In genomic region chrX:154540897-154541535, GRCh38 we compare ENCODE assay signal across 10 cellular contexts. TPM values are rescaled to one million over a fixed set of nuclear protein-coding genes. Genes with fewer than 3 reads are reported as not detected.
A peak's percentile ranks its signal among the peaks of the same experiment; 100 is the strongest.
DNase-seq lines count a peak whose midpoint lies in the region; ATAC-seq and TF ChIP-seq lines count a peak whose summit lies in the region.
"Had no signal": no experiment of that assay in that cellular context is flagged by ENCODE, and none has a peak within 500 bp of the region (broad histone marks: within the 10 kb centered on the region; RNA-seq: fewer than 3 reads in every experiment).

No MANE protein-coding gene starts in this region.

- H3K27ac Mint-ChIP-seq in WTC11 = no peak overlapping the region
- no peak overlapping the region for H3K27ac Mint-ChIP-seq in effector memory CD8-positive, alpha-beta T cell

- CTCF ChIA-PET in WTC11 (lab: Charles Lee) = no interaction called here

- peaks cover 10% of the 10 kb centered on the region for H3K36me3 Mint-ChIP-seq in WTC11
- H3K36me3 Mint-ChIP-seq in effector memory CD8-positive, alpha-beta T cell (ENCODE audit: insufficient read depth) = peaks cover 34% of the 10 kb centered on the region

- peak; percentile 63 for DNase-seq in H4 (ENCODE audit: low spot score)
- DNase-seq in WTC11 (ENCODE audit: low spot score) = no peak
- DNase-seq in hepatic stellate cell (ENCODE audit: low spot score) = peak; percentile 27
- peak; percentile 77 for DNase-seq in spleen
- DNase-seq in ecto neural progenitor cell (ENCODE audit: low spot score) = no peak
- DNase-seq in G401 (ENCODE audit: low spot score) = no peak
- DNase-seq in effector memory CD8-positive, alpha-beta T cell = no peak
- DNase-seq: NCI-H524 treated with DMSO at 0.1 percent for 48 hours had no signal

- intact Hi-C loops in spleen (cut with DNase I; ENCODE audit: low total_unique reads) = no loop called here

- H3K9me3 ChIP-seq in spleen = no peaks in the 10 kb centered on the region
- H3K9me3 ChIP-seq: pancreas had no signal

- H3K4me3 ChIP-seq in spleen = peak overlapping the region in 1 of 8 donors; percentile 58
- H3K4me3 ChIP-seq: pancreas had no signal

- WGBS in spleen, 5 donors = 78 to 97% (median 90%) methylated on average over 4 to 19 of the region's 19 CpGs

- no peak overlapping the region for H3K4me3 Mint-ChIP-seq in WTC11
- no peak overlapping the region for H3K4me3 Mint-ChIP-seq in effector memory CD8-positive, alpha-beta T cell

- no peak for TF ChIP-seq POLR2A in spleen (IDR thresholded peaks at IDR 0.05)

- ATAC-seq in WTC11 (no peak), GM19455 (IDR thresholded peaks at IDR 0.05; ENCODE audit: unreplicated experiment) (no peak)
- no peak for ATAC-seq in effector memory CD8-positive, alpha-beta T cell (replicated peaks)

- H3K27me3 ChIP-seq in spleen (replicated peaks in 1 of 7) = no peaks in the 10 kb centered on the region
- H3K27me3 ChIP-seq: pancreas had no signal

- peaks cover 2% of the 10 kb centered on the region; the same call in 1 of the 2 replicates for H3K4me1 Mint-ChIP-seq in WTC11
- H3K4me1 Mint-ChIP-seq in effector memory CD8-positive, alpha-beta T cell (ENCODE audit: low read depth in 2 of 2) = peaks cover 20 to 21% of the 10 kb centered on the region in 2 donors

- H3K4me1 ChIP-seq in spleen = peaks cover 3 to 62% (median 40%) of the 10 kb centered on the region in 6 donors

- H3K36me3 ChIP-seq in spleen = peaks cover 0 to 36% (median 0%) of the 10 kb centered on the region in 6 donors
- H3K36me3 ChIP-seq: pancreas had no signal

- H3K27ac ChIP-seq in spleen = peak overlapping the region in 6 of 8 donors; percentile 75 to 97 (median 88)
- H3K27ac ChIP-seq: pancreas had no signal

- H3K27me3 Mint-ChIP-seq in WTC11 (ENCODE audit: low read depth) = no peaks in the 10 kb centered on the region
- H3K27me3 Mint-ChIP-seq in effector memory CD8-positive, alpha-beta T cell = no peaks in the 10 kb centered on the region

- TF ChIP-seq CTCF in WTC11 (IDR thresholded peaks at IDR 0.05) (no peak), spleen (IDR thresholded peaks at IDR 0.05 in 8 of 11, conservative IDR thresholded peaks at IDR 0.05 in 3 of 11) (no peak)

- H3K9me3 Mint-ChIP-seq in WTC11 = no peaks in the 10 kb centered on the region
- H3K9me3 Mint-ChIP-seq in effector memory CD8-positive, alpha-beta T cell = no peaks in the 10 kb centered on the region

- in situ Hi-C loops in G401 (cut with HindIII; ENCODE audit: low sequenced_read_pairs) = no loop called here

- POLR2A ChIA-PET in WTC11 (lab: Charles Lee) = interaction anchor here (0.5 kb wide), 1 partner anchor 15 kb away, joined by 3 read pairs; no protein-coding TSS in a partner anchor

TF ChIP-seq in WTC11, 78 proteins besides CTCF, POLR2A, EP300 and RAD21:
- TF ChIP-seq KAT7 (CRISPR knock-in tag; IDR thresholded peaks at IDR 0.05; ENCODE audit: borderline replicate concordance) (no peak), RELA (CRISPR knock-in tag; IDR thresholded peaks at IDR 0.05; ENCODE audit: borderline replicate concordance) (no peak), FOXK1 (CRISPR knock-in tag; IDR thresholded peaks at IDR 0.05) (no peak), GABPB1 (CRISPR knock-in tag; IDR thresholded peaks at IDR 0.05) (peak; percentile 15; the same call in 1 of the 2 replicates)

RNA-seq across cellular contexts. Expression of gene G6PD, which starts 5.6 kb away (rescaled TPM):
- total RNA-seq in H4 (2014; rRNA removed; shearing (Covaris generic)) = 329 and 350 TPM in 2 replicates
- total RNA-seq in WTC11 (2021) = 64.7 to 72.8 TPM (median 66.0 TPM) in 3 replicates
- 10 to 100 TPM; 57.0 to 93.1 (median 70.3) TPM for total RNA-seq in spleen
- 10 to 100 TPM; 15.5 to 34.2 (median 15.7) TPM for polyA plus RNA-seq in spleen
- total RNA-seq in G401 (2014; rRNA removed; shearing (Covaris generic)) = 32.0 and 32.9 TPM in 2 replicates

RNA-seq across cellular contexts. Expression of gene IKBKG, which starts 6.4 kb away (rescaled TPM):
- total RNA-seq in H4 (2014; rRNA removed; shearing (Covaris generic)) = 20.1 and 23.0 TPM in 2 replicates
- 20.0 to 29.1 TPM (median 22.1 TPM) in 3 replicates for total RNA-seq in WTC11 (2021)
- 10 to 100 TPM; 18.9 to 66.6 (median 39.1) TPM for total RNA-seq in spleen
- polyA plus RNA-seq in spleen = 10 to 100 TPM; 21.5 to 52.8 (median 49.9) TPM
- total RNA-seq in G401 (2014; rRNA removed; shearing (Covaris generic)) = 12.0 and 13.2 TPM in 2 replicates

RNA-seq across cellular contexts. Expression of gene FAM3A, which starts 25.0 kb away (rescaled TPM):
- total RNA-seq in H4 (2014; rRNA removed; shearing (Covaris generic)) = 17.2 and 17.9 TPM in 2 replicates
- total RNA-seq in WTC11 (2021) = 23.5 to 26.5 TPM (median 25.0 TPM) in 3 replicates
- 10 to 100 TPM; 29.1 to 38.1 (median 34.7) TPM for total RNA-seq in spleen
- polyA plus RNA-seq in spleen = 10 to 100 TPM; 35.2 to 54.5 (median 52.3) TPM
- total RNA-seq in G401 (2014; rRNA removed; shearing (Covaris generic)) = 47.5 and 47.8 TPM in 2 replicates

RNA-seq across cellular contexts. Expression of gene CTAG1A, which starts 43.9 kb away (rescaled TPM):
- total RNA-seq in H4 (2014; rRNA removed; shearing (Covaris generic)) = not detected in 2 replicates
- total RNA-seq in WTC11 (2021) (not detected in 3 replicates), spleen (not detected)
- polyA plus RNA-seq in spleen = not detected
- total RNA-seq in G401 (2014; rRNA removed; shearing (Covaris generic)) = not detected in 2 replicates
- total RNA-seq: pancreas had no signal
- polyA plus RNA-seq: pancreas had no signal

RNA-seq across cellular contexts. Expression of gene SLC10A3, which starts 50.6 kb away (rescaled TPM):
- 20.0 and 35.3 TPM in 2 replicates for total RNA-seq in H4 (2014; rRNA removed; shearing (Covaris generic))
- total RNA-seq in WTC11 (2021) (8.7 to 9.8 TPM (median 9.6 TPM) in 3 replicates), spleen (10 to 100 TPM; 15.9 to 21.8 (median 17.4) TPM)
- polyA plus RNA-seq in spleen = 10 to 100 TPM; 11.0 to 17.0 (median 14.1) TPM
- 12.6 and 24.0 TPM in 2 replicates for total RNA-seq in G401 (2014; rRNA removed; shearing (Covaris generic))

Comparison
In these comparisons a context has a peak if more than half of its experiments do, and no peak if none do; other contexts are left out.
1. DNase-seq: peak in H4 (single experiment), hepatic stellate cell (single experiment) and spleen (single experiment); none in WTC11 (single experiment), ecto neural progenitor cell (single experiment), G401 (single experiment) and effector memory CD8-positive, alpha-beta T cell (0 of 3).